1 cellular context compared by ENCODE assay signal in genomic region chr3:65030847-65031463, GRCh38.
TF ChIP-seq lines count a peak whose summit lies in the region.

No MANE protein-coding gene starts in this region.

TF ChIP-seq in K562, 482 proteins besides CTCF, POLR2A, EP300 and RAD21 (continued from another document):
- TF ChIP-seq STAT5A (IDR thresholded peaks at IDR 0.05; ENCODE audit: borderline replicate concordance, low read length) (no peak; the same call in 1 of the 2 replicates), THRAP3 (IDR thresholded peaks at IDR 0.05; ENCODE audit: borderline replicate concordance) (no peak), ZFP36 (IDR thresholded peaks at IDR 0.05; ENCODE audit: low read depth, low read length, partially characterized antibody) (no peak), ZNF316 (IDR thresholded peaks at IDR 0.05) (peak; percentile 34; the same call in 1 of the 2 replicates), E4F1 (CRISPR knock-in tag; IDR thresholded peaks at IDR 0.05; ENCODE audit: borderline replicate concordance) (no peak), PML (IDR thresholded peaks at IDR 0.05; ENCODE audit: low read length) (no peak), ZNF146 (CRISPR knock-in tag; IDR thresholded peaks at IDR 0.05; ENCODE audit: unreplicated experiment) (no peak), ZNF584 (CRISPR knock-in tag; IDR thresholded peaks at IDR 0.05; ENCODE audit: low read depth) (0 out of 2 replicates have a peak, but pooled peaks have one; percentile 40), HMG20A (CRISPR knock-in tag; conservative IDR thresholded peaks at IDR 0.05) (no peak), MBD2 (IDR thresholded peaks at IDR 0.05; ENCODE audit: borderline replicate concordance, low read depth) (no peak), ZNF280B (CRISPR knock-in tag; IDR thresholded peaks at IDR 0.05) (no peak), NCOA4 (IDR thresholded peaks at IDR 0.05; ENCODE audit: partially characterized antibody) (no peak), RUNX1 (IDR thresholded peaks at IDR 0.05; ENCODE audit: low read depth) (no peak), HES1 (IDR thresholded peaks at IDR 0.05; ENCODE audit: low read depth) (no peak), ZNF699 (CRISPR knock-in tag; IDR thresholded peaks at IDR 0.05; ENCODE audit: insufficient replicate concordance) (no peak), ZNF668 (CRISPR knock-in tag; IDR thresholded peaks at IDR 0.05) (no peak), DACH1 (IDR thresholded peaks at IDR 0.05; ENCODE audit: partially characterized antibody) (no peak), ZNF239 (CRISPR knock-in tag; IDR thresholded peaks at IDR 0.05) (no peak), ZNF79 (CRISPR knock-in tag; IDR thresholded peaks at IDR 0.05; ENCODE audit: low read depth) (no peak), IRF9 (tag; IDR thresholded peaks at IDR 0.05) (no peak), HLTF (IDR thresholded peaks at IDR 0.05) (no peak), ZNF12 (CRISPR knock-in tag; IDR thresholded peaks at IDR 0.05) (no peak), HMGN3 (IDR thresholded peaks at IDR 0.05; ENCODE audit: borderline replicate concordance, extremely low read depth, insufficient read length, low read depth, low read length) (no peak), WHSC1 (IDR thresholded peaks at IDR 0.05; ENCODE audit: low read length) (no peak), HNRNPK (IDR thresholded peaks at IDR 0.05; ENCODE audit: low read depth, low read length, poor library complexity, severe bottlenecking) (no peak), ZNF280A (IDR thresholded peaks at IDR 0.05; ENCODE audit: low read depth, partially characterized antibody) (no peak), GTF2B (IDR thresholded peaks at IDR 0.05; ENCODE audit: extremely low read depth, insufficient read length) (no peak), ZKSCAN8 (CRISPR knock-in tag; IDR thresholded peaks at IDR 0.05) (no peak), C11orf30 (IDR thresholded peaks at IDR 0.05; ENCODE audit: low read depth) (peak; percentile 25; the same call in 1 of the 2 replicates), TAF15 (IDR thresholded peaks at IDR 0.05; ENCODE audit: low read depth, low read length) (no peak), HNRNPL (IDR thresholded peaks at IDR 0.05; ENCODE audit: low read depth, low read length) (no peak), SRSF3 (IDR thresholded peaks at IDR 0.05; ENCODE audit: insufficient read depth, low read length) (no peak), ZHX1 (conservative IDR thresholded peaks at IDR 0.05; ENCODE audit: low read length) (no peak), ZZZ3 (IDR thresholded peaks at IDR 0.05) (no peak), CBX8 (IDR thresholded peaks at IDR 0.05; ENCODE audit: borderline replicate concordance, extremely low read depth, low read depth, low read length, poor library complexity, severe bottlenecking) (no peak), CLOCK (CRISPR knock-in tag; IDR thresholded peaks at IDR 0.05; ENCODE audit: borderline replicate concordance) (no peak), SRF (CRISPR knock-in tag; IDR thresholded peaks at IDR 0.05) (no peak), RFX7 (CRISPR knock-in tag; IDR thresholded peaks at IDR 0.05) (no peak), CSDE1 (IDR thresholded peaks at IDR 0.05) (no peak), PRPF4 (IDR thresholded peaks at IDR 0.05; ENCODE audit: insufficient read depth, low read depth, low read length, poor library complexity, severe bottlenecking) (no peak), MTA3 (IDR thresholded peaks at IDR 0.05; ENCODE audit: borderline replicate concordance) (peak; percentile 50; the same call in 1 of the 2 replicates), TOE1 (IDR thresholded peaks at IDR 0.05; ENCODE audit: borderline replicate concordance) (no peak), TOE1 (CRISPR knock-in tag; IDR thresholded peaks at IDR 0.05; ENCODE audit: borderline replicate concordance, low read depth) (no peak), USF2 (CRISPR knock-in tag; IDR thresholded peaks at IDR 0.05) (no peak), MYC (IDR thresholded peaks at IDR 0.05; ENCODE audit: low read depth, low read length) (no peak; the same call in 1 of the 2 replicates), MYC (CRISPR knock-in tag; IDR thresholded peaks at IDR 0.05; ENCODE audit: borderline replicate concordance, low read depth) (no peak), ZNF75A (CRISPR knock-in tag; IDR thresholded peaks at IDR 0.05) (no peak)
